Comparison of ENCODE assay signal across 1 cellular context in the genomic region with DNA sequence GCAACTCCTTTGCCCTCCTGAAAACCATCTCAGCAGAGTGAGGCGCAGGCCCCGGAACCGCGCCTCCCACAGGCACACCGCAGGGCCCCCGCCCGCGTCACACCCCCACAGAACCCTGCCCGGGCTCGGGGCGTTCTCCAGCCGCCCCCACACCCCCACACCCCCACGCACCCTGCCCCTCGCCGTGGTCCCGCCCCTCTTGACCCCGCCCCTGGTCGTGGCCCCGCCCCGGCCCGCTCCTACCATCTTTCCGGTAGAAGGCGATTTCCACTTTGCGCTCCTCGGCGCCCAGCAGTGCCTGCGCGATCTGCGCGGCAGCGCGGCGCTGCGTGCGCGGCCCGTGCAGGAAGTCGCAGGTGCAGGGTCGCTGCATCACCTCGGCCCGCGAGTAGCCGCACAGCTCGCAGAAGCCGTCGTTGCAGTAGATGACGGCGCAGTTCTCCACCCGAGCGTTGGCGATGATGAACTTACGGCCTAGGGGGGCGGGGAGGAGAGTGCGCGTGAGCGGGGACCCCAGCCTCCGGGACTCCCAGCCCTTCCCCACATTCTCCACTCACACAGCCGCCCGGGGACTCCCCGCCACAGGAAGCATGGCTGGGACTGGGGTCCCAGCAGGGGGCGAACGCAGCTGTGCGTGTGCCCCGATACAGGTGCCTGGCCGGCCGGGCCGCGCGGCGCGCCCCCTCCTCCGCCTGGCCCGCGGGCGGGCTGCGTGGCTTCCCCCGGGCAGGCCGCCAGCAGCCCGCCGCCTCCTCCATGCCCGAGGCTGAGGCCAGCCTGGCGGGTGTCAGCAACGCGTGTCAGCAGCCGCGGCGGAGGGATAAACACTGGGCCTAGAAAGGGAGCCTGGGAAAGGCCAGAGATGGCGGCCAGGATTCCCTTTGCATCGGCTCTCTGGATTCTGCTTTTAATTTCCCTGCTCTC.
A peak's percentile ranks its signal among the peaks of the same experiment; 100 is the strongest.
TF ChIP-seq lines count a peak whose summit lies in the region.

No MANE protein-coding gene starts in this region.

TF ChIP-seq in K562, 482 proteins besides CTCF, POLR2A, EP300 and RAD21 (continues in another document):
- no peak for TF ChIP-seq EWSR1 (IDR thresholded peaks at IDR 0.05; ENCODE audit: borderline replicate concordance, low read depth, partially characterized antibody)
- peak; percentile 87 for TF ChIP-seq ETS2 (tag; IDR thresholded peaks at IDR 0.05; ENCODE audit: borderline replicate concordance, poor library complexity, severe bottlenecking)
- TF ChIP-seq, protein P1, sequence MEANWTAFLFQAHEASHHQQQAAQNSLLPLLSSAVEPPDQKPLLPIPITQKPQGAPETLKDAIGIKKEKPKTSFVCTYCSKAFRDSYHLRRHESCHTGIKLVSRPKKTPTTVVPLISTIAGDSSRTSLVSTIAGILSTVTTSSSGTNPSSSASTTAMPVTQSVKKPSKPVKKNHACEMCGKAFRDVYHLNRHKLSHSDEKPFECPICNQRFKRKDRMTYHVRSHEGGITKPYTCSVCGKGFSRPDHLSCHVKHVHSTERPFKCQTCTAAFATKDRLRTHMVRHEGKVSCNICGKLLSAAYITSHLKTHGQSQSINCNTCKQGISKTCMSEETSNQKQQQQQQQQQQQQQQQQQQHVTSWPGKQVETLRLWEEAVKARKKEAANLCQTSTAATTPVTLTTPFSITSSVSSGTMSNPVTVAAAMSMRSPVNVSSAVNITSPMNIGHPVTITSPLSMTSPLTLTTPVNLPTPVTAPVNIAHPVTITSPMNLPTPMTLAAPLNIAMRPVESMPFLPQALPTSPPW (CRISPR knock-in tag; IDR thresholded peaks at IDR 0.05): peak; percentile 95
- 0 out of 2 replicates have a peak, but pooled peaks have one; percentile 57 for TF ChIP-seq ZNF12 (CRISPR knock-in tag; IDR thresholded peaks at IDR 0.05)
- peak; percentile 62 to 85; a peak in 3 of 4 replicates for TF ChIP-seq MAZ (CRISPR knock-in tag; conservative IDR thresholded peaks at IDR 0.05 in 1 of 2, IDR thresholded peaks at IDR 0.05 in 1 of 2)
- no peak for TF ChIP-seq STAG1 (CRISPR knock-in tag; IDR thresholded peaks at IDR 0.05; ENCODE audit: borderline replicate concordance)
- TF ChIP-seq, protein P2, sequence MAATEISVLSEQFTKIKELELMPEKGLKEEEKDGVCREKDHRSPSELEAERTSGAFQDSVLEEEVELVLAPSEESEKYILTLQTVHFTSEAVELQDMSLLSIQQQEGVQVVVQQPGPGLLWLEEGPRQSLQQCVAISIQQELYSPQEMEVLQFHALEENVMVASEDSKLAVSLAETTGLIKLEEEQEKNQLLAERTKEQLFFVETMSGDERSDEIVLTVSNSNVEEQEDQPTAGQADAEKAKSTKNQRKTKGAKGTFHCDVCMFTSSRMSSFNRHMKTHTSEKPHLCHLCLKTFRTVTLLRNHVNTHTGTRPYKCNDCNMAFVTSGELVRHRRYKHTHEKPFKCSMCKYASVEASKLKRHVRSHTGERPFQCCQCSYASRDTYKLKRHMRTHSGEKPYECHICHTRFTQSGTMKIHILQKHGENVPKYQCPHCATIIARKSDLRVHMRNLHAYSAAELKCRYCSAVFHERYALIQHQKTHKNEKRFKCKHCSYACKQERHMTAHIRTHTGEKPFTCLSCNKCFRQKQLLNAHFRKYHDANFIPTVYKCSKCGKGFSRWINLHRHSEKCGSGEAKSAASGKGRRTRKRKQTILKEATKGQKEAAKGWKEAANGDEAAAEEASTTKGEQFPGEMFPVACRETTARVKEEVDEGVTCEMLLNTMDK (IDR thresholded peaks at IDR 0.05; ENCODE audit: borderline replicate concordance, insufficient read depth, low read depth, low read length, poor library complexity, severe bottlenecking): peak; percentile 77
- TF ChIP-seq, protein P3, sequence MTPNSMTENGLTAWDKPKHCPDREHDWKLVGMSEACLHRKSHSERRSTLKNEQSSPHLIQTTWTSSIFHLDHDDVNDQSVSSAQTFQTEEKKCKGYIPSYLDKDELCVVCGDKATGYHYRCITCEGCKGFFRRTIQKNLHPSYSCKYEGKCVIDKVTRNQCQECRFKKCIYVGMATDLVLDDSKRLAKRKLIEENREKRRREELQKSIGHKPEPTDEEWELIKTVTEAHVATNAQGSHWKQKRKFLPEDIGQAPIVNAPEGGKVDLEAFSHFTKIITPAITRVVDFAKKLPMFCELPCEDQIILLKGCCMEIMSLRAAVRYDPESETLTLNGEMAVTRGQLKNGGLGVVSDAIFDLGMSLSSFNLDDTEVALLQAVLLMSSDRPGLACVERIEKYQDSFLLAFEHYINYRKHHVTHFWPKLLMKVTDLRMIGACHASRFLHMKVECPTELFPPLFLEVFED (CRISPR knock-in tag; conservative IDR thresholded peaks at IDR 0.05): no peak
- TF ChIP-seq FUS (optimal IDR thresholded peaks at IDR 0.05; ENCODE audit: low read depth, low read length): no peak
- peak; percentile 45 for TF ChIP-seq ARHGAP35 (IDR thresholded peaks at IDR 0.05; ENCODE audit: partially characterized antibody)
- peak; percentile 94 for TF ChIP-seq EGR1 (conservative IDR thresholded peaks at IDR 0.05)
- peak in 1 of 2 experiments; percentile 59; a peak in 2 of 4 replicates for TF ChIP-seq NONO (IDR thresholded peaks at IDR 0.05; ENCODE audit: low read depth in 2 of 2, low read length in 1 of 2)
- no peak for TF ChIP-seq MTA1 (IDR thresholded peaks at IDR 0.05; ENCODE audit: borderline replicate concordance)
- TF ChIP-seq, protein P4, sequence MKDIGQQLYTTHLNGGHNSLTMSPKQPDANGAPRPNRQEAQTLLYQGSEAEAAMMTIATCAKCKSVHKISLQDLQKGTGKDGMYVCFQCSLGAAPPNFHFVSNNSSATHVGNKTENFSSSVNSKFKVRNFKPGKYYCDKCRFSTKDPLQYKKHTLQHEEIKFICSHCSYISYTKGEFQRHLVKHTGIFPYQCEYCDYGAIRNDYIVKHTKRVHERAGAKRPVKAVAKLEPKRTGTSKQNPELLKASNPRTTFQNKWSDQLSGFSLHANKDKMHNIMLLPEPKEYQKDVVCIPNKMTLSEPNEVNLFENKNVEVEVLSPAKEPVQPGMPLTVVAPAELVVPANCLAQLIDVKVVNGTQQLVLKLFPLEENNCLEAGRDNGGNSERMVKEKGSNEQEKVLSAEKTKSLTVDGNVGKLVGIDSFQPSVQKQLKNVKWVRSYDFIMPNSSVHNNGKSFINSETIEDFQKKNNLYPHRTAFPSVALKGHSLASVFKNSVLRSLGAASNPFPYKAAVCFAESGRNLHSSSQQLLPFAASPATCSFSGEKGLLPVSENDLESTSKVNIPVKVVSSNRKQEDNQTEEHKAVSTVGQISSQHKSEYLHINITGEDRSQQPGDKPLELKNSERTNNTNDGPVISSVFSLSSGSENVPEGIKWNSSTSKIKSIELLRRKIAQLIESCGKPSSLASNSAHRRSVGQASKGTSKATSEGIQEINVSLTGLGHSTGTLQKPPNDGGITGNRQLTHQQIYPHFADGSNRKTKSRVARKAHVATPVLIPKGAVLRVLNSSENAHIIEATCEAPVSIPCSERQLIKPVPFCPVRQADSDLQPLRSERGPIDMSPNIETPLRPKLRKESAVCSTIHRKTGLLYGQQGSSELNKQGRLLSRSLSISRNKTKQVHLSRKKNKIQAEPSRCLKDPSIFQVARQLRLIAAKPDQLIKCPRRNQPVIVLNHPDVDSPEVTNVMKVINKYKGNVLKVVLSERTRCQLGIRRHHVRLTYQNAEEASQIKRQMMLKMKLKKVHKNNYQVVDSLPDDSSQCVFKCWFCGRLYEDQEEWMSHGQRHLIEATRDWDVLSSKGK (CRISPR knock-in tag; IDR thresholded peaks at IDR 0.05): no peak
- TF ChIP-seq, protein P5, sequence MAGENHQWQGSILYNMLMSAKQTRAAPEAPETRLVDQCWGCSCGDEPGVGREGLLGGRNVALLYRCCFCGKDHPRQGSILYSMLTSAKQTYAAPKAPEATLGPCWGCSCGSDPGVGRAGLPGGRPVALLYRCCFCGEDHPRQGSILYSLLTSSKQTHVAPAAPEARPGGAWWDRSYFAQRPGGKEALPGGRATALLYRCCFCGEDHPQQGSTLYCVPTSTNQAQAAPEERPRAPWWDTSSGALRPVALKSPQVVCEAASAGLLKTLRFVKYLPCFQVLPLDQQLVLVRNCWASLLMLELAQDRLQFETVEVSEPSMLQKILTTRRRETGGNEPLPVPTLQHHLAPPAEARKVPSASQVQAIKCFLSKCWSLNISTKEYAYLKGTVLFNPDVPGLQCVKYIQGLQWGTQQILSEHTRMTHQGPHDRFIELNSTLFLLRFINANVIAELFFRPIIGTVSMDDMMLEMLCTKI (IDR thresholded peaks at IDR 0.05; ENCODE audit: partially characterized antibody): no peak
- TF ChIP-seq, protein P6, sequence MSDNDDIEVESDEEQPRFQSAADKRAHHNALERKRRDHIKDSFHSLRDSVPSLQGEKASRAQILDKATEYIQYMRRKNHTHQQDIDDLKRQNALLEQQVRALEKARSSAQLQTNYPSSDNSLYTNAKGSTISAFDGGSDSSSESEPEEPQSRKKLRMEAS (CRISPR knock-in tag; IDR thresholded peaks at IDR 0.05): 0 out of 2 replicates have a peak, but pooled peaks have one; percentile 35
- TF ChIP-seq POLR3A (IDR thresholded peaks at IDR 0.05; ENCODE audit: borderline replicate concordance, extremely low read depth, insufficient read depth, insufficient read length): no peak
- TF ChIP-seq KHSRP (IDR thresholded peaks at IDR 0.05): no peak
- no peak for TF ChIP-seq GTF2A2 (tag; IDR thresholded peaks at IDR 0.05)
- peak in 1 of 2 experiments; percentile 53; a peak in 2 of 4 replicates for TF ChIP-seq TRIM24 (IDR thresholded peaks at IDR 0.05)
- TF ChIP-seq, protein P7, sequence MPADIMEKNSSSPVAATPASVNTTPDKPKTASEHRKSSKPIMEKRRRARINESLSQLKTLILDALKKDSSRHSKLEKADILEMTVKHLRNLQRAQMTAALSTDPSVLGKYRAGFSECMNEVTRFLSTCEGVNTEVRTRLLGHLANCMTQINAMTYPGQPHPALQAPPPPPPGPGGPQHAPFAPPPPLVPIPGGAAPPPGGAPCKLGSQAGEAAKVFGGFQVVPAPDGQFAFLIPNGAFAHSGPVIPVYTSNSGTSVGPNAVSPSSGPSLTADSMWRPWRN (IDR thresholded peaks at IDR 0.05; ENCODE audit: low read depth): peak; percentile 15; the same call in 1 of the 2 replicates
- TF ChIP-seq KLF13 (tag; IDR thresholded peaks at IDR 0.05; ENCODE audit: borderline replicate concordance, low read depth): peak; percentile 38; the same call in 1 of the 2 replicates
- peak in 1 of 2 experiments; percentile 67; a peak in 1 of 3 replicates for TF ChIP-seq CBX3 (IDR thresholded peaks at IDR 0.05; ENCODE audit: borderline replicate concordance in 1 of 2, low read length in 2 of 2)
- no peak for TF ChIP-seq NFATC3 (IDR thresholded peaks at IDR 0.05)
- peak; percentile 30 for TF ChIP-seq CBFA2T3 (IDR thresholded peaks at IDR 0.05)
- TF ChIP-seq KAT2B (IDR thresholded peaks at IDR 0.05; ENCODE audit: low read depth, low read length): no peak
- no peak for TF ChIP-seq DIDO1 (tag; IDR thresholded peaks at IDR 0.05; ENCODE audit: low read depth)
- no peak; the same call in 1 of the 2 replicates for TF ChIP-seq OTX1 (CRISPR knock-in tag; IDR thresholded peaks at IDR 0.05)
- TF ChIP-seq, protein P8, sequence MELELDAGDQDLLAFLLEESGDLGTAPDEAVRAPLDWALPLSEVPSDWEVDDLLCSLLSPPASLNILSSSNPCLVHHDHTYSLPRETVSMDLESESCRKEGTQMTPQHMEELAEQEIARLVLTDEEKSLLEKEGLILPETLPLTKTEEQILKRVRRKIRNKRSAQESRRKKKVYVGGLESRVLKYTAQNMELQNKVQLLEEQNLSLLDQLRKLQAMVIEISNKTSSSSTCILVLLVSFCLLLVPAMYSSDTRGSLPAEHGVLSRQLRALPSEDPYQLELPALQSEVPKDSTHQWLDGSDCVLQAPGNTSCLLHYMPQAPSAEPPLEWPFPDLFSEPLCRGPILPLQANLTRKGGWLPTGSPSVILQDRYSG (tag; conservative IDR thresholded peaks at IDR 0.05; ENCODE audit: low read depth): no peak
- TF ChIP-seq EZH2 (IDR thresholded peaks at IDR 0.05; ENCODE audit: borderline replicate concordance, low read depth, low read length): no peak
- peak; percentile 82 for TF ChIP-seq ZNF24 (IDR thresholded peaks at IDR 0.05)
- no peak for TF ChIP-seq ZNF77 (CRISPR knock-in tag; IDR thresholded peaks at IDR 0.05)
- TF ChIP-seq ZNF778 (CRISPR knock-in tag; IDR thresholded peaks at IDR 0.05): no peak
- no peak for TF ChIP-seq ZNF408 (CRISPR knock-in tag; IDR thresholded peaks at IDR 0.05; ENCODE audit: low read depth)
- no peak for TF ChIP-seq PHB2 (IDR thresholded peaks at IDR 0.05; ENCODE audit: low read depth)
- TF ChIP-seq SRF (CRISPR knock-in tag; IDR thresholded peaks at IDR 0.05): 0 out of 4 replicates have a peak, but pooled peaks of 1 of the 2 experiments have one; percentile 47
- TF ChIP-seq, protein P9, sequence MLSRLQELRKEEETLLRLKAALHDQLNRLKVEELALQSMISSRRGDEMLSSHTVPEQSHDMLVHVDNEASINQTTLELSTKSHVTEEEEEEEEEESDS (CRISPR knock-in tag; IDR thresholded peaks at IDR 0.05): no peak
- no peak for TF ChIP-seq HMG20A (CRISPR knock-in tag; conservative IDR thresholded peaks at IDR 0.05)
- 0 out of 2 replicates have a peak, but pooled peaks have one; percentile 56 for TF ChIP-seq ZKSCAN1 (IDR thresholded peaks at IDR 0.05; ENCODE audit: low read depth, low read length)
- TF ChIP-seq, protein P10, sequence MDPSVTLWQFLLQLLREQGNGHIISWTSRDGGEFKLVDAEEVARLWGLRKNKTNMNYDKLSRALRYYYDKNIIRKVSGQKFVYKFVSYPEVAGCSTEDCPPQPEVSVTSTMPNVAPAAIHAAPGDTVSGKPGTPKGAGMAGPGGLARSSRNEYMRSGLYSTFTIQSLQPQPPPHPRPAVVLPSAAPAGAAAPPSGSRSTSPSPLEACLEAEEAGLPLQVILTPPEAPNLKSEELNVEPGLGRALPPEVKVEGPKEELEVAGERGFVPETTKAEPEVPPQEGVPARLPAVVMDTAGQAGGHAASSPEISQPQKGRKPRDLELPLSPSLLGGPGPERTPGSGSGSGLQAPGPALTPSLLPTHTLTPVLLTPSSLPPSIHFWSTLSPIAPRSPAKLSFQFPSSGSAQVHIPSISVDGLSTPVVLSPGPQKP (CRISPR knock-in tag; IDR thresholded peaks at IDR 0.05): no peak
- TF ChIP-seq JUN (IDR thresholded peaks at IDR 0.05; ENCODE audit: borderline replicate concordance, low read depth, low read length): peak; percentile 41; the same call in 1 of the 2 replicates
- no peak for TF ChIP-seq JUN (CRISPR knock-in tag; IDR thresholded peaks at IDR 0.05; ENCODE audit: borderline replicate concordance)
- TF ChIP-seq, protein P11, sequence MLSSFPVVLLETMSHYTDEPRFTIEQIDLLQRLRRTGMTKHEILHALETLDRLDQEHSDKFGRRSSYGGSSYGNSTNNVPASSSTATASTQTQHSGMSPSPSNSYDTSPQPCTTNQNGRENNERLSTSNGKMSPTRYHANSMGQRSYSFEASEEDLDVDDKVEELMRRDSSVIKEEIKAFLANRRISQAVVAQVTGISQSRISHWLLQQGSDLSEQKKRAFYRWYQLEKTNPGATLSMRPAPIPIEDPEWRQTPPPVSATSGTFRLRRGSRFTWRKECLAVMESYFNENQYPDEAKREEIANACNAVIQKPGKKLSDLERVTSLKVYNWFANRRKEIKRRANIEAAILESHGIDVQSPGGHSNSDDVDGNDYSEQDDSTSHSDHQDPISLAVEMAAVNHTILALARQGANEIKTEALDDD (IDR thresholded peaks at IDR 0.05): no peak
- no peak for TF ChIP-seq ZNF146 (CRISPR knock-in tag; IDR thresholded peaks at IDR 0.05; ENCODE audit: unreplicated experiment)
- no peak for TF ChIP-seq JUNB (CRISPR knock-in tag; conservative IDR thresholded peaks at IDR 0.05)
- no peak for TF ChIP-seq TCFL5 (CRISPR knock-in tag; conservative IDR thresholded peaks at IDR 0.05)
- no peak for TF ChIP-seq XRCC4 (IDR thresholded peaks at IDR 0.05; ENCODE audit: extremely low read depth, insufficient read depth, insufficient read length)
- TF ChIP-seq ZNF551 (CRISPR knock-in tag; IDR thresholded peaks at IDR 0.05): no peak
- TF ChIP-seq SRSF9 (IDR thresholded peaks at IDR 0.05; ENCODE audit: borderline replicate concordance, low read depth, low read length): no peak
- TF ChIP-seq NR1H2 (CRISPR knock-in tag; IDR thresholded peaks at IDR 0.05): 0 out of 2 replicates have a peak, but pooled peaks have one; percentile 85
